21 cellular contexts compared by ENCODE assay signal in genomic region chr18:52636536-52636935, GRCh38.
DNase-seq lines count a peak whose midpoint lies in the region; ATAC-seq, FAIRE-seq and TF ChIP-seq lines count a peak whose summit lies in the region.
"Had no signal": no experiment of that assay in that cellular context is flagged by ENCODE, and none has a peak within 500 bp of the region (broad histone marks: within the 10 kb centered on the region; RNA-seq: fewer than 3 reads in every experiment).

No MANE protein-coding gene starts in this region.

- no peaks in the 10 kb centered on the region for H3K4me1 Mint-ChIP-seq in activated CD8-positive, alpha-beta T cell treated with anti-CD3 and anti-CD28 coated beads for 36 hours (ENCODE audit: low read depth)
- H3K4me1 Mint-ChIP-seq in activated CD8-positive, alpha-beta T cell treated with anti-CD3 and anti-CD28 coated beads, Interleukin-2, amount 10 ng/mL, durations not matched to agents 7 days and 5 days (ENCODE audit: low read depth), result no peaks in the 10 kb centered on the region
- H3K4me1 Mint-ChIP-seq: central memory CD8-positive, alpha-beta T cell; immature natural killer cell; stimulated activated memory B cell treated with anti-CD40 and anti-IgM and Interleukin-4, amounts not matched to agents 10 μg/mL and 1 μg/mL and 100 μg/mL, for 72 hours had no signal

- TF ChIP-seq POLR2A in Peyer's patch (IDR thresholded peaks at IDR 0.05), result no peak

- WGBS in small intestine, 3 donors, result 65 to 91% (median 77%) methylated on average over 5 of the region's 5 CpGs

- no peak for TF ChIP-seq CTCF in activated CD8-positive, alpha-beta T cell treated with anti-CD3 and anti-CD28 coated beads for 36 hours (IDR thresholded peaks at IDR 0.05)
- TF ChIP-seq CTCF in Peyer's patch (IDR thresholded peaks at IDR 0.05), result peak in 1 of 6 experiments; percentile 26

- H3K36me3 Mint-ChIP-seq in activated CD8-positive, alpha-beta T cell treated with anti-CD3 and anti-CD28 coated beads for 36 hours (ENCODE audit: low read depth), result no peaks in the 10 kb centered on the region
- no peaks in the 10 kb centered on the region for H3K36me3 Mint-ChIP-seq in activated CD8-positive, alpha-beta T cell treated with anti-CD3 and anti-CD28 coated beads, Interleukin-2, amount 10 ng/mL, durations not matched to agents 7 days and 5 days (ENCODE audit: low read depth)
- H3K36me3 Mint-ChIP-seq: CD8-positive, alpha-beta T cell; immature natural killer cell; stimulated activated memory B cell treated with anti-CD40 and anti-IgM and Interleukin-4, amounts not matched to agents 10 μg/mL and 1 μg/mL and 100 μg/mL, for 72 hours had no signal

- no peaks in the 10 kb centered on the region for H3K36me3 ChIP-seq in Peyer's patch
- no peaks in the 10 kb centered on the region for H3K36me3 ChIP-seq in small intestine (ENCODE audit: control insufficient read depth in 2 of 2, insufficient read depth in 2 of 2, low read length in 2 of 2)
- H3K36me3 ChIP-seq: adrenal gland, esophagus muscularis mucosa, thyroid gland had no signal

- H3K4me3 ChIP-seq in Peyer's patch (no peak overlapping the region), small intestine (ENCODE audit: low read depth in 1 of 2, low read length in 2 of 2) (no peak overlapping the region)
- H3K4me3 ChIP-seq: adrenal gland, esophagus muscularis mucosa, thyroid gland had no signal

- H3K27me3 Mint-ChIP-seq in activated CD8-positive, alpha-beta T cell treated with anti-CD3 and anti-CD28 coated beads for 36 hours, result no peaks in the 10 kb centered on the region
- H3K27me3 Mint-ChIP-seq in activated CD8-positive, alpha-beta T cell treated with anti-CD3 and anti-CD28 coated beads, Interleukin-2, amount 10 ng/mL, durations not matched to agents 7 days and 5 days (ENCODE audit: low read depth), result no peaks in the 10 kb centered on the region
- H3K27me3 Mint-ChIP-seq: central memory CD8-positive, alpha-beta T cell; stimulated activated memory B cell treated with anti-CD40 and anti-IgM and Interleukin-4, amounts not matched to agents 10 μg/mL and 1 μg/mL and 100 μg/mL, for 72 hours had no signal

- H3K27ac ChIP-seq in Peyer's patch, result no peak overlapping the region
- H3K27ac ChIP-seq in small intestine (ENCODE audit: low read depth in 1 of 2, low read length in 1 of 2), result no peak overlapping the region
- H3K27ac ChIP-seq: adrenal gland, esophagus muscularis mucosa, RWPE1, thyroid gland had no signal

- H3K27ac Mint-ChIP-seq in activated CD8-positive, alpha-beta T cell treated with anti-CD3 and anti-CD28 coated beads for 36 hours, result no peak overlapping the region
- no peak overlapping the region for H3K27ac Mint-ChIP-seq in activated CD8-positive, alpha-beta T cell treated with anti-CD3 and anti-CD28 coated beads, Interleukin-2, amount 10 ng/mL, durations not matched to agents 7 days and 5 days
- H3K27ac Mint-ChIP-seq: CD8-positive, alpha-beta T cell; immature natural killer cell; stimulated activated memory B cell treated with anti-CD40 and anti-IgM and Interleukin-4, amounts not matched to agents 10 μg/mL and 1 μg/mL and 100 μg/mL, for 72 hours had no signal

- H3K4me3 Mint-ChIP-seq in activated CD8-positive, alpha-beta T cell treated with anti-CD3 and anti-CD28 coated beads for 36 hours, result no peak overlapping the region
- H3K4me3 Mint-ChIP-seq in activated CD8-positive, alpha-beta T cell treated with anti-CD3 and anti-CD28 coated beads, Interleukin-2, amount 10 ng/mL, durations not matched to agents 7 days and 5 days, result no peak overlapping the region
- H3K4me3 Mint-ChIP-seq: CD8-positive, alpha-beta T cell; central memory CD8-positive, alpha-beta T cell; immature natural killer cell; stimulated activated memory B cell treated with anti-CD40 and anti-IgM and Interleukin-4, amounts not matched to agents 10 μg/mL and 1 μg/mL and 100 μg/mL, for 72 hours had no signal

- peak; percentile 2 for DNase-seq in activated CD8-positive, alpha-beta T cell treated with anti-CD3 and anti-CD28 coated beads for 36 hours
- no peak for DNase-seq in activated CD8-positive, alpha-beta T cell treated with anti-CD3 and anti-CD28 coated beads, Interleukin-2, amount 10 ng/mL, durations not matched to agents 7 days and 5 days
- DNase-seq in HT-29 (ENCODE audit: low spot score) (peak; percentile 3), Peyer's patch (peak in 2 of 3 donors; percentile 53 to 58), small intestine (peak; percentile 40), NCI-H1105 (lab: John Stamatoyannopoulos, UW) (no peak), retina (no peak)
- DNase-seq: CD8-positive, alpha-beta T cell; DND-41; immature natural killer cell; NCI-H1436; NCI-H2171 treated with DMSO at 0.1 percent for 48 hours; nucleus accumbens; T-helper 1 cell; thyroid gland had no signal

- H3K9me3 ChIP-seq in Peyer's patch (no peaks in the 10 kb centered on the region), small intestine (ENCODE audit: control insufficient read depth, low read depth) (no peaks in the 10 kb centered on the region)
- H3K9me3 ChIP-seq: adrenal gland, thyroid gland had no signal

- no peaks in the 10 kb centered on the region for H3K4me1 ChIP-seq in Peyer's patch
- no peaks in the 10 kb centered on the region for H3K4me1 ChIP-seq in small intestine (ENCODE audit: control insufficient read depth in 2 of 2, insufficient read depth in 1 of 2, low read depth in 1 of 2, low read length in 1 of 2)
- H3K4me1 ChIP-seq: adrenal gland, esophagus muscularis mucosa, thyroid gland had no signal

- no peak for ATAC-seq in activated CD8-positive, alpha-beta T cell treated with anti-CD3 and anti-CD28 coated beads for 36 hours
- no peak for ATAC-seq in activated CD8-positive, alpha-beta T cell treated with anti-CD3 and anti-CD28 coated beads, Interleukin-2, amount 10 ng/mL, durations not matched to agents 7 days and 5 days
- no peak for ATAC-seq in GM21515 (IDR thresholded peaks at IDR 0.05; ENCODE audit: unreplicated experiment)
- ATAC-seq: CD8-positive, alpha-beta T cell; stimulated activated memory B cell treated with anti-CD40 and anti-IgM and Interleukin-4, amounts not matched to agents 10 μg/mL and 1 μg/mL and 100 μg/mL, for 72 hours had no signal

- H3K27me3 ChIP-seq in Peyer's patch, result no peaks in the 10 kb centered on the region
- no peaks in the 10 kb centered on the region for H3K27me3 ChIP-seq in small intestine (ENCODE audit: control insufficient read depth in 2 of 2, insufficient read depth in 2 of 2, low read length in 2 of 2)
- H3K27me3 ChIP-seq: adrenal gland, thyroid gland had no signal

- intact Hi-C loops in activated CD8-positive, alpha-beta T cell treated with anti-CD3 and anti-CD28 coated beads for 36 hours (cut with micrococcal nuclease), result no loop called here

- POLR2A ChIA-PET in activated CD8-positive, alpha-beta T cell treated with anti-CD3 and anti-CD28 coated beads for 36 hours (lab: Charles Lee), result no interaction called here
- POLR2A ChIA-PET in activated CD8-positive, alpha-beta T cell treated with anti-CD3 and anti-CD28 coated beads, Interleukin-2, amount 10 ng/mL, durations not matched to agents 7 days and 5 days (lab: Charles Lee), result no interaction called here

- FAIRE-seq in small intestine (lab: Jason Lieb, UNC), result no peak

- CTCF ChIA-PET in activated CD8-positive, alpha-beta T cell treated with anti-CD3 and anti-CD28 coated beads for 36 hours (lab: Charles Lee), result no interaction called here
- CTCF ChIA-PET in activated CD8-positive, alpha-beta T cell treated with anti-CD3 and anti-CD28 coated beads, Interleukin-2, amount 10 ng/mL, durations not matched to agents 7 days and 5 days (lab: Charles Lee), result no interaction called here

- H3K9me3 Mint-ChIP-seq in activated CD8-positive, alpha-beta T cell treated with anti-CD3 and anti-CD28 coated beads for 36 hours, result peaks cover 11% of the 10 kb centered on the region
- H3K9me3 Mint-ChIP-seq in activated CD8-positive, alpha-beta T cell treated with anti-CD3 and anti-CD28 coated beads, Interleukin-2, amount 10 ng/mL, durations not matched to agents 7 days and 5 days (ENCODE audit: insufficient read depth), result peaks cover 11% of the 10 kb centered on the region

Comparison
In these comparisons a context has a peak if more than half of its experiments do, and no peak if none do; other contexts are left out.
1. DNase-seq: peak in activated CD8-positive, alpha-beta T cell treated with anti-CD3 and anti-CD28 coated beads for 36 hours (single experiment), HT-29 (single experiment), Peyer's patch (2 of 3) and small intestine (single experiment); none in activated CD8-positive, alpha-beta T cell treated with anti-CD3 and anti-CD28 coated beads, Interleukin-2, amount 10 ng/mL, durations not matched to agents 7 days and 5 days (single experiment), NCI-H1105 (single experiment) and retina (single experiment).